Comparison of ENCODE assay signal across 12 cellular contexts in the genomic region with DNA sequence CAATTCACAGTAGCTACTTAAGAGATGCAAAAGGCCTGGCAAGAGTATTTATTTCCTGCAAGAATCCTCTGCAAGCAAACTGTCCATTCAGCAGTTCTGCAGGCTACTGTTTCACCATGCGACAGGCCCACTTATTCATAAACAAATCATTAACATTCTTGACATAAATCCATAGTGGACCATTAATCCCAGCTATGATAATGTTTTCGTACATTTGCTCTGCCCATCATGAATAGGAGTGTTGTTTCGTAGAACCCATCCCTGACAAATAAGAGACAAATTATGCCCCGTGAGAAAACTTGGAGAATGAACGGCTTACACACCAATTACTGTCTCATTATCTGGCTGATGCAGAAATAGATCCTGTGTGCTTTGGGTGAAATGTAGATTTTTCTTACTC.
"Had no signal": no experiment of that assay in that cellular context is flagged by ENCODE, and none has a peak within 500 bp of the region (broad histone marks: within the 10 kb centered on the region; RNA-seq: fewer than 3 reads in every experiment).

No MANE protein-coding gene starts in this region.

- H3K27ac ChIP-seq: cardiac muscle cell, dorsolateral prefrontal cortex, psoas muscle, tibial nerve had no signal

- DNase-seq: activated CD4-positive, alpha-beta T cell treated with anti-CD3 and anti-CD28 coated beads for 1 hour; activated CD4-positive, alpha-beta T cell treated with anti-CD3 and anti-CD28 coated beads, Interleukin-2, amount 50 U/mL, for 48 hours; activated naive CD4-positive, alpha-beta T cell treated with anti-CD3 and anti-CD28 coated beads for 36 hours; dorsolateral prefrontal cortex; left ventricle myocardium superior; nephron progenitor cell; psoas muscle; stimulated activated naive CD4-positive, alpha-beta T cell treated with Interleukin-2 at 50 U/mL for 16 hours; substantia nigra had no signal

- H3K4me3 ChIP-seq: cardiac muscle cell, dorsolateral prefrontal cortex, psoas muscle, tibial nerve had no signal

- H3K9me3 ChIP-seq: psoas muscle, tibial nerve had no signal

- H3K27me3 ChIP-seq: cardiac muscle cell, dorsolateral prefrontal cortex, tibial nerve had no signal

- ATAC-seq: esophagus mucosa, left ventricle myocardium superior, psoas muscle had no signal

- H3K36me3 ChIP-seq: cardiac muscle cell, tibial nerve had no signal
